1 cellular context compared by ENCODE assay signal in the genomic region with DNA sequence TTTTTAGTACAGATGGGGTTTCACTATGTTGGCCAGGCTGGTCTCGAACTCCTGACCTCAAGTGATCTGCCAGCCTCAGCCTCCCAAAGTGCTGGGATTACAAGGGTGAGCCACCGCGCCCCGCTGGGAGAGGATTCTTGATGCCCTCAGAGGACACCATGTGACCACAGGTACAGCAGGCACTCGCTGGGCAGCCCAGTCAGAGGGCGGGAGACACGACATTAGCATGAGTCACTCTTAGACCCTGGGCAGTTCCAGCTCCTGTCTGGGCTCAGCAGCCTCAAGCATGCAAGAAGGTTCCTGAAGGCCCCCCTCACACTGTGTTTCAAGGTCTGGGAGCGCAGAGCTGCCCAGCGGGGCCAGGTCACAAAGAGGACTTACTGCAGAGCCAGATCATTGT.
TF ChIP-seq lines count a peak whose summit lies in the region.

No MANE protein-coding gene starts in this region.

TF ChIP-seq in K562, 482 proteins besides CTCF, POLR2A, EP300 and RAD21:
- TF ChIP-seq, protein P1, sequence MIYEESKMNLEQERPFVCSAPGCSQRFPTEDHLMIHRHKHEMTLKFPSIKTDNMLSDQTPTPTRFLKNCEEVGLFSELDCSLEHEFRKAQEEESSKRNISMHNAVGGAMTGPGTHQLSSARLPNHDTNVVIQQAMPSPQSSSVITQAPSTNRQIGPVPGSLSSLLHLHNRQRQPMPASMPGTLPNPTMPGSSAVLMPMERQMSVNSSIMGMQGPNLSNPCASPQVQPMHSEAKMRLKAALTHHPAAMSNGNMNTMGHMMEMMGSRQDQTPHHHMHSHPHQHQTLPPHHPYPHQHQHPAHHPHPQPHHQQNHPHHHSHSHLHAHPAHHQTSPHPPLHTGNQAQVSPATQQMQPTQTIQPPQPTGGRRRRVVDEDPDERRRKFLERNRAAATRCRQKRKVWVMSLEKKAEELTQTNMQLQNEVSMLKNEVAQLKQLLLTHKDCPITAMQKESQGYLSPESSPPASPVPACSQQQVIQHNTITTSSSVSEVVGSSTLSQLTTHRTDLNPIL (CRISPR knock-in tag; IDR thresholded peaks at IDR 0.05) = no peak
- TF ChIP-seq RFX1 (IDR thresholded peaks at IDR 0.05) (no peak), SREBF1 (IDR thresholded peaks at IDR 0.05; ENCODE audit: borderline replicate concordance, low read depth, low read length) (no peak), SUPT5H (IDR thresholded peaks at IDR 0.05) (no peak), ZNF212 (CRISPR knock-in tag; IDR thresholded peaks at IDR 0.05) (no peak)
- TF ChIP-seq, protein P2, sequence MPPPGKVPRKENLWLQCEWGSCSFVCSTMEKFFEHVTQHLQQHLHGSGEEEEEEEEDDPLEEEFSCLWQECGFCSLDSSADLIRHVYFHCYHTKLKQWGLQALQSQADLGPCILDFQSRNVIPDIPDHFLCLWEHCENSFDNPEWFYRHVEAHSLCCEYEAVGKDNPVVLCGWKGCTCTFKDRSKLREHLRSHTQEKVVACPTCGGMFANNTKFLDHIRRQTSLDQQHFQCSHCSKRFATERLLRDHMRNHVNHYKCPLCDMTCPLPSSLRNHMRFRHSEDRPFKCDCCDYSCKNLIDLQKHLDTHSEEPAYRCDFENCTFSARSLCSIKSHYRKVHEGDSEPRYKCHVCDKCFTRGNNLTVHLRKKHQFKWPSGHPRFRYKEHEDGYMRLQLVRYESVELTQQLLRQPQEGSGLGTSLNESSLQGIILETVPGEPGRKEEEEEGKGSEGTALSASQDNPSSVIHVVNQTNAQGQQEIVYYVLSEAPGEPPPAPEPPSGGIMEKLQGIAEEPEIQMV (tag; conservative IDR thresholded peaks at IDR 0.05; ENCODE audit: low read depth) = no peak
- TF ChIP-seq, protein P3, sequence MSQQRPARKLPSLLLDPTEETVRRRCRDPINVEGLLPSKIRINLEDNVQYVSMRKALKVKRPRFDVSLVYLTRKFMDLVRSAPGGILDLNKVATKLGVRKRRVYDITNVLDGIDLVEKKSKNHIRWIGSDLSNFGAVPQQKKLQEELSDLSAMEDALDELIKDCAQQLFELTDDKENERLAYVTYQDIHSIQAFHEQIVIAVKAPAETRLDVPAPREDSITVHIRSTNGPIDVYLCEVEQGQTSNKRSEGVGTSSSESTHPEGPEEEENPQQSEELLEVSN (IDR thresholded peaks at IDR 0.05; ENCODE audit: borderline replicate concordance in 1 of 2, extremely low read depth in 1 of 2, insufficient read depth in 1 of 2, insufficient read length in 1 of 2, low read depth in 1 of 2, low read length in 1 of 2, poor library complexity in 1 of 2, severe bottlenecking in 1 of 2) = no peak
- TF ChIP-seq, protein P4, sequence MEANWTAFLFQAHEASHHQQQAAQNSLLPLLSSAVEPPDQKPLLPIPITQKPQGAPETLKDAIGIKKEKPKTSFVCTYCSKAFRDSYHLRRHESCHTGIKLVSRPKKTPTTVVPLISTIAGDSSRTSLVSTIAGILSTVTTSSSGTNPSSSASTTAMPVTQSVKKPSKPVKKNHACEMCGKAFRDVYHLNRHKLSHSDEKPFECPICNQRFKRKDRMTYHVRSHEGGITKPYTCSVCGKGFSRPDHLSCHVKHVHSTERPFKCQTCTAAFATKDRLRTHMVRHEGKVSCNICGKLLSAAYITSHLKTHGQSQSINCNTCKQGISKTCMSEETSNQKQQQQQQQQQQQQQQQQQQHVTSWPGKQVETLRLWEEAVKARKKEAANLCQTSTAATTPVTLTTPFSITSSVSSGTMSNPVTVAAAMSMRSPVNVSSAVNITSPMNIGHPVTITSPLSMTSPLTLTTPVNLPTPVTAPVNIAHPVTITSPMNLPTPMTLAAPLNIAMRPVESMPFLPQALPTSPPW (CRISPR knock-in tag; IDR thresholded peaks at IDR 0.05) = no peak
